Comparison of ENCODE assay signal across 2 cellular contexts in the genomic region with DNA sequence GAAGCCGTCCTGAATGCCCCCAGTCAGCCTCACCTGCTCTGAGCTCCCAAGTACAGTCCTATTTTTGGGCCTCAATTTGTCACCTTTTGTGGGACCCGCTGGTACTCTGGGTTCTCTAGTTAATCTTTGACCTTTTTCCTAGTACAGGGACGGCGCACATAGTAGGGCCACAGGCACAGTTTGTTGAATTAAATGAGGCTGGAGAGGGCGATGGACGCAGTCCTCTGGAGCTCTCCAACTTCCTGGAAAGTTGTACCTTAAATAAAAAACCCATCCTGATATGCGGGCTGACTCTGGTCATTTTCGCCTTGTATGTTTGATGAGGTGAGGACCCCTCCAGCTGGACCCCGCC.
A peak's percentile ranks its signal among the peaks of the same experiment; 100 is the strongest.
TF ChIP-seq lines count a peak whose summit lies in the region.

No MANE protein-coding gene starts in this region.

TF ChIP-seq in H1, 55 proteins besides CTCF, POLR2A, EP300 and RAD21:
- TF ChIP-seq SUZ12 (IDR thresholded peaks at IDR 0.05; ENCODE audit: low read length): peak; percentile 55
- TF ChIP-seq, protein P1, sequence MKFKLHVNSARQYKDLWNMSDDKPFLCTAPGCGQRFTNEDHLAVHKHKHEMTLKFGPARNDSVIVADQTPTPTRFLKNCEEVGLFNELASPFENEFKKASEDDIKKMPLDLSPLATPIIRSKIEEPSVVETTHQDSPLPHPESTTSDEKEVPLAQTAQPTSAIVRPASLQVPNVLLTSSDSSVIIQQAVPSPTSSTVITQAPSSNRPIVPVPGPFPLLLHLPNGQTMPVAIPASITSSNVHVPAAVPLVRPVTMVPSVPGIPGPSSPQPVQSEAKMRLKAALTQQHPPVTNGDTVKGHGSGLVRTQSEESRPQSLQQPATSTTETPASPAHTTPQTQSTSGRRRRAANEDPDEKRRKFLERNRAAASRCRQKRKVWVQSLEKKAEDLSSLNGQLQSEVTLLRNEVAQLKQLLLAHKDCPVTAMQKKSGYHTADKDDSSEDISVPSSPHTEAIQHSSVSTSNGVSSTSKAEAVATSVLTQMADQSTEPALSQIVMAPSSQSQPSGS (IDR thresholded peaks at IDR 0.05; ENCODE audit: low read length): no peak

TF ChIP-seq in HEK293T, 16 proteins besides CTCF, POLR2A, EP300 and RAD21:
- TF ChIP-seq FOXA1 (IDR thresholded peaks at IDR 0.05) (no peak), FOXK2 (IDR thresholded peaks at IDR 0.05) (no peak), CTBP1 (IDR thresholded peaks at IDR 0.05; ENCODE audit: borderline replicate concordance) (no peak), ELF4 (IDR thresholded peaks at IDR 0.05) (no peak)
- TF ChIP-seq, protein P2, sequence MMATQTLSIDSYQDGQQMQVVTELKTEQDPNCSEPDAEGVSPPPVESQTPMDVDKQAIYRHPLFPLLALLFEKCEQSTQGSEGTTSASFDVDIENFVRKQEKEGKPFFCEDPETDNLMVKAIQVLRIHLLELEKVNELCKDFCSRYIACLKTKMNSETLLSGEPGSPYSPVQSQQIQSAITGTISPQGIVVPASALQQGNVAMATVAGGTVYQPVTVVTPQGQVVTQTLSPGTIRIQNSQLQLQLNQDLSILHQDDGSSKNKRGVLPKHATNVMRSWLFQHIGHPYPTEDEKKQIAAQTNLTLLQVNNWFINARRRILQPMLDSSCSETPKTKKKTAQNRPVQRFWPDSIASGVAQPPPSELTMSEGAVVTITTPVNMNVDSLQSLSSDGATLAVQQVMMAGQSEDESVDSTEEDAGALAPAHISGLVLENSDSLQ (IDR thresholded peaks at IDR 0.05): no peak
TF ChIP-seq in HEK293T: peak in this region for 0.
